In genomic region chr19:18016209-18016970, GRCh38 we compare ENCODE assay signal across 11 cellular contexts. TPM values are rescaled to one million over a fixed set of nuclear protein-coding genes. Genes with fewer than 3 reads are reported as not detected.
DNase-seq lines count a peak whose midpoint lies in the region; ATAC-seq and TF ChIP-seq lines count a peak whose summit lies in the region.
"Not testable (repeated sequence)": the region's sequence is repeated elsewhere in the genome, so short reads cannot be mapped to it uniquely, and the experiment has no call there.
"Had no signal": no experiment of that assay in that cellular context is flagged by ENCODE, and none has a peak within 500 bp of the region (broad histone marks: within the 10 kb centered on the region; RNA-seq: fewer than 3 reads in every experiment).

No MANE protein-coding gene starts in this region.

- H3K4me3 ChIP-seq in CD4-positive, CD25-positive, alpha-beta regulatory T cell (ENCODE audit: low read depth, low read length); right cardiac atrium (ENCODE audit: low read length); naive thymus-derived CD4-positive, alpha-beta T cell (ENCODE audit: low read length); spleen; thyroid gland (replicated peaks in 1 of 3): not testable (repeated sequence)

- H3K27ac ChIP-seq in CD4-positive, CD25-positive, alpha-beta regulatory T cell (ENCODE audit: insufficient read depth, low read length, poor library complexity, severe bottlenecking); naive thymus-derived CD4-positive, alpha-beta T cell (ENCODE audit: low read depth, low read length): not testable (repeated sequence)
- peak overlapping the region; percentile 71 for H3K27ac ChIP-seq in right cardiac atrium (ENCODE audit: low read length)
- peak overlapping the region; percentile 0 to 88 (median 74) for H3K27ac ChIP-seq in spleen
- H3K27ac ChIP-seq in thyroid gland: peak overlapping the region; percentile 54 to 91 (median 87)

- H3K36me3 Mint-ChIP-seq in CD4-positive, CD25-positive, alpha-beta regulatory T cell: peaks cover 25% of the 10 kb centered on the region
- H3K36me3 Mint-ChIP-seq in T-helper 1 cell treated with Interleukin-12 subunit alpha and Interleukin-12 subunit beta and Interleukin-4 antibody, amounts not matched to agents 30 μg/mL and 1 μg/mL, for 36 hours (ENCODE audit: low read depth): peaks cover 30% of the 10 kb centered on the region
- H3K36me3 Mint-ChIP-seq in activated naive CD4-positive, alpha-beta T cell treated with anti-CD3 and anti-CD28 coated beads, Interleukin-2, amount 50 U/mL, for 72 hours: peaks cover 13 to 21% of the 10 kb centered on the region in 2 donors
- peaks cover 47% of the 10 kb centered on the region for H3K36me3 Mint-ChIP-seq in dendritic cell treated with granulocyte-macrophage colony-stimulating factor and Interleukin-4, amounts not matched to agents 40 ng/mL and 50 ng/mL, for 4 days (ENCODE audit: low read depth)
- H3K36me3 Mint-ChIP-seq in naive thymus-derived CD4-positive, alpha-beta T cell: peaks cover 8 to 30% (median 21%) of the 10 kb centered on the region in 5 donors

- H3K4me1 Mint-ChIP-seq in CD4-positive, CD25-positive, alpha-beta regulatory T cell: peaks cover 5 to 67% (median 40%) of the 10 kb centered on the region in 4 donors
- peaks cover 64% of the 10 kb centered on the region for H3K4me1 Mint-ChIP-seq in T-helper 1 cell treated with Interleukin-12 subunit alpha and Interleukin-12 subunit beta and Interleukin-4 antibody, amounts not matched to agents 30 μg/mL and 1 μg/mL, for 36 hours (ENCODE audit: low read depth)
- H3K4me1 Mint-ChIP-seq in dendritic cell treated with granulocyte-macrophage colony-stimulating factor and Interleukin-4, amounts not matched to agents 40 ng/mL and 50 ng/mL, for 4 days (ENCODE audit: low read depth): peaks cover 69% of the 10 kb centered on the region
- H3K4me1 Mint-ChIP-seq in naive thymus-derived CD4-positive, alpha-beta T cell: peaks cover 55 to 77% (median 70%) of the 10 kb centered on the region in 7 donors

- peak overlapping the region in 1 of 4 donors; percentile 63 for H3K4me3 Mint-ChIP-seq in CD4-positive, CD25-positive, alpha-beta regulatory T cell
- H3K4me3 Mint-ChIP-seq in T-helper 1 cell treated with Interleukin-12 subunit alpha and Interleukin-12 subunit beta and Interleukin-4 antibody, amounts not matched to agents 30 μg/mL and 1 μg/mL, for 36 hours; dendritic cell treated with granulocyte-macrophage colony-stimulating factor and Interleukin-4, amounts not matched to agents 40 ng/mL and 50 ng/mL, for 4 days: not testable (repeated sequence)
- H3K4me3 Mint-ChIP-seq in naive thymus-derived CD4-positive, alpha-beta T cell: peak overlapping the region in 5 of 10 donors; percentile 9 to 71 (median 31)

- not testable (repeated sequence) for H3K9me3 Mint-ChIP-seq in CD4-positive, CD25-positive, alpha-beta regulatory T cell; T-helper 1 cell treated with Interleukin-12 subunit alpha and Interleukin-12 subunit beta and Interleukin-4 antibody, amounts not matched to agents 30 μg/mL and 1 μg/mL, for 36 hours; activated naive CD4-positive, alpha-beta T cell treated with anti-CD3 and anti-CD28 coated beads, Interleukin-2, amount 50 U/mL, for 72 hours; dendritic cell treated with granulocyte-macrophage colony-stimulating factor and Interleukin-4, amounts not matched to agents 40 ng/mL and 50 ng/mL, for 4 days; naive thymus-derived CD4-positive, alpha-beta T cell

- H3K27me3 ChIP-seq in CD4-positive, CD25-positive, alpha-beta regulatory T cell (ENCODE audit: control insufficient read depth, insufficient read depth, low read length); right cardiac atrium (ENCODE audit: control insufficient read depth, insufficient read depth); naive thymus-derived CD4-positive, alpha-beta T cell (ENCODE audit: control insufficient read depth in 2 of 2, insufficient read depth in 2 of 2, low read length in 2 of 2); spleen (replicated peaks in 1 of 7); thyroid gland: not testable (repeated sequence)

- ATAC-seq in CD4-positive, CD25-positive, alpha-beta regulatory T cell (ENCODE audit: low read depth in 2 of 2); activated naive CD4-positive, alpha-beta T cell treated with anti-CD3 and anti-CD28 coated beads, Interleukin-2, amount 50 U/mL, for 72 hours; right cardiac atrium; naive thymus-derived CD4-positive, alpha-beta T cell: not testable (repeated sequence)

- TF ChIP-seq POLR2A in spleen (IDR thresholded peaks at IDR 0.05); thyroid gland (IDR thresholded peaks at IDR 0.05): not testable (repeated sequence)

- CTCF ChIA-PET in naive thymus-derived CD4-positive, alpha-beta T cell (lab: Charles Lee): interaction anchor here (0.6 to 12.8 kb wide), 2 partner anchors 43 to 78 kb away, joined by 4 to 147 read pairs; no protein-coding TSS in a partner anchor

- H3K27me3 Mint-ChIP-seq in CD4-positive, CD25-positive, alpha-beta regulatory T cell; T-helper 1 cell treated with Interleukin-12 subunit alpha and Interleukin-12 subunit beta and Interleukin-4 antibody, amounts not matched to agents 30 μg/mL and 1 μg/mL, for 36 hours (ENCODE audit: low read depth); dendritic cell treated with granulocyte-macrophage colony-stimulating factor and Interleukin-4, amounts not matched to agents 40 ng/mL and 50 ng/mL, for 4 days; naive thymus-derived CD4-positive, alpha-beta T cell: not testable (repeated sequence)

- H3K4me1 ChIP-seq in CD4-positive, CD25-positive, alpha-beta regulatory T cell (ENCODE audit: control insufficient read depth, insufficient read depth, low read length, poor library complexity, severe bottlenecking): peaks cover 58% of the 10 kb centered on the region
- H3K4me1 ChIP-seq in right cardiac atrium (ENCODE audit: control insufficient read depth, insufficient read depth, low read length): peaks cover 19% of the 10 kb centered on the region
- peaks cover 16 to 60% of the 10 kb centered on the region in 2 donors for H3K4me1 ChIP-seq in naive thymus-derived CD4-positive, alpha-beta T cell (ENCODE audit: control insufficient read depth in 2 of 2, insufficient read depth in 2 of 2, low read length in 2 of 2)
- peaks cover 27 to 100% (median 60%) of the 10 kb centered on the region in 6 donors for H3K4me1 ChIP-seq in spleen
- H3K4me1 ChIP-seq in thyroid gland: peaks cover 26 to 54% of the 10 kb centered on the region in 2 donors

- TF ChIP-seq CTCF in spleen (IDR thresholded peaks at IDR 0.05 in 8 of 11, conservative IDR thresholded peaks at IDR 0.05 in 3 of 11); thyroid gland (IDR thresholded peaks at IDR 0.05): not testable (repeated sequence)

- not testable (repeated sequence) for H3K9me3 ChIP-seq in CD4-positive, CD25-positive, alpha-beta regulatory T cell (ENCODE audit: control insufficient read depth in 2 of 2, low read length in 2 of 2); right cardiac atrium (ENCODE audit: control insufficient read depth, low read length); naive thymus-derived CD4-positive, alpha-beta T cell (ENCODE audit: control insufficient read depth in 2 of 3, low read length in 3 of 3); spleen; thyroid gland

- intact Hi-C loops in dendritic cell treated with granulocyte-macrophage colony-stimulating factor and Interleukin-4, amounts not matched to agents 40 ng/mL and 50 ng/mL, for 4 days (cut with micrococcal nuclease); right cardiac atrium (cut with DNase I); naive thymus-derived CD4-positive, alpha-beta T cell (cut with micrococcal nuclease); spleen (cut with DNase I; ENCODE audit: low total_unique reads); thyroid gland (cut with DNase I): not testable (repeated sequence)

- peaks cover 28% of the 10 kb centered on the region for H3K36me3 ChIP-seq in CD4-positive, CD25-positive, alpha-beta regulatory T cell (ENCODE audit: control insufficient read depth, insufficient read depth, low read length)
- peaks cover 0 to 28% (median 17%) of the 10 kb centered on the region in 3 experiments for H3K36me3 ChIP-seq in naive thymus-derived CD4-positive, alpha-beta T cell (ENCODE audit: control insufficient read depth in 2 of 3, insufficient read depth in 3 of 3, low read length in 3 of 3)
- peaks cover 5 to 45% (median 37%) of the 10 kb centered on the region in 6 donors for H3K36me3 ChIP-seq in spleen
- peaks cover 27 to 29% of the 10 kb centered on the region in 2 donors for H3K36me3 ChIP-seq in thyroid gland

- H3K27ac Mint-ChIP-seq in CD4-positive, CD25-positive, alpha-beta regulatory T cell: peak overlapping the region in 2 of 3 donors; percentile 41 to 52
- H3K27ac Mint-ChIP-seq in T-helper 1 cell treated with Interleukin-12 subunit alpha and Interleukin-12 subunit beta and Interleukin-4 antibody, amounts not matched to agents 30 μg/mL and 1 μg/mL, for 36 hours: peak overlapping the region; percentile 80
- peak overlapping the region; percentile 27 to 92 for H3K27ac Mint-ChIP-seq in activated naive CD4-positive, alpha-beta T cell treated with anti-CD3 and anti-CD28 coated beads, Interleukin-2, amount 50 U/mL, for 72 hours
- peak overlapping the region; percentile 73 for H3K27ac Mint-ChIP-seq in dendritic cell treated with granulocyte-macrophage colony-stimulating factor and Interleukin-4, amounts not matched to agents 40 ng/mL and 50 ng/mL, for 4 days
- peak overlapping the region; percentile 68 to 96 (median 86) for H3K27ac Mint-ChIP-seq in naive thymus-derived CD4-positive, alpha-beta T cell

- POLR2A ChIA-PET in naive thymus-derived CD4-positive, alpha-beta T cell (lab: Charles Lee): interaction anchor here (1.2 to 28.2 kb wide), 3 partner anchors 15 to 77 kb away, joined by 3 to 961 read pairs (median 3); no protein-coding TSS in a partner anchor

- 86% methylated on average over 16 of the region's 16 CpGs for WGBS in right cardiac atrium
- 83 to 88% (median 86%) methylated on average over 16 of the region's 16 CpGs for WGBS in spleen, 5 donors
- 83 to 85% methylated on average over 16 of the region's 16 CpGs for WGBS in thyroid gland, 2 donors

- DNase-seq in CD4-positive, CD25-positive, alpha-beta regulatory T cell; activated naive CD4-positive, alpha-beta T cell treated with anti-CD3 and anti-CD28 coated beads, Interleukin-2, amount 50 U/mL, for 72 hours (ENCODE audit: low spot score in 2 of 2); naive thymus-derived CD4-positive, alpha-beta T cell; spleen; thyroid gland: not testable (repeated sequence)
- peak in 2 of 3 donors; percentile 28 to 36 for DNase-seq in right cardiac atrium

RNA-seq across cellular contexts. Expression of gene ARRDC2, which starts 8.4 kb away (rescaled TPM):
- 151 TPM for total RNA-seq in CD4-positive, CD25-positive, alpha-beta regulatory T cell
- polyA plus RNA-seq in CD4-positive, CD25-positive, alpha-beta regulatory T cell: 10 to 100 TPM; 25.9 to 42.7 (median 36.2) TPM
- 10 to 100 TPM; 26.7 to 59.3 TPM for total RNA-seq in activated naive CD4-positive, alpha-beta T cell treated with anti-CD3 and anti-CD28 coated beads, Interleukin-2, amount 50 U/mL, for 72 hours
- total RNA-seq in right cardiac atrium: 10 to 100 TPM; 14.2 to 20.5 (median 18.0) TPM
- polyA plus RNA-seq in right cardiac atrium: 24.7 TPM
- total RNA-seq in naive thymus-derived CD4-positive, alpha-beta T cell: 100 to 1,000 TPM in 4 of 5 experiments, 10 to 100 TPM in 1; 77.2 to 237 (median 152) TPM
- 10 to 100 TPM; 31.8 to 60.1 TPM for polyA plus RNA-seq in naive thymus-derived CD4-positive, alpha-beta T cell
- total RNA-seq in spleen: 10 to 100 TPM; 46.0 to 64.6 (median 50.5) TPM
- 10 to 100 TPM; 61.5 to 70.4 (median 64.8) TPM for polyA plus RNA-seq in spleen
- 100 to 1,000 TPM in 2 of 4 donors, 10 to 100 TPM in 2; 51.1 to 120 (median 82.8) TPM for total RNA-seq in thyroid gland

RNA-seq across cellular contexts. Expression of gene KCNN1, which starts 49.5 kb away (rescaled TPM):
- total RNA-seq in CD4-positive, CD25-positive, alpha-beta regulatory T cell: not detected
- polyA plus RNA-seq in CD4-positive, CD25-positive, alpha-beta regulatory T cell: not detected
- under 1 TPM; 0.19 to 0.36 TPM for total RNA-seq in activated naive CD4-positive, alpha-beta T cell treated with anti-CD3 and anti-CD28 coated beads, Interleukin-2, amount 50 U/mL, for 72 hours
- 1 to 10 TPM in 3 of 4 donors, under 1 TPM in 1; 0.84 to 1.9 (median 1.4) TPM for total RNA-seq in right cardiac atrium
- polyA plus RNA-seq in right cardiac atrium: 3.0 TPM
- under 1 TPM in 1 of 5 experiments, not detected in 4; 0.05 TPM for total RNA-seq in naive thymus-derived CD4-positive, alpha-beta T cell
- not detected for polyA plus RNA-seq in naive thymus-derived CD4-positive, alpha-beta T cell
- not detected for total RNA-seq in spleen
- polyA plus RNA-seq in spleen: under 1 TPM; 0.03 to 0.10 (median 0.04) TPM
- total RNA-seq in thyroid gland: under 1 TPM in 1 of 4 donors, not detected in 3; 0.22 TPM
- total RNA-seq: Caco-2, PC-3, Right ventricle myocardium superior had no signal
